Comparison of ENCODE assay signal across 1 cellular context in the genomic region with DNA sequence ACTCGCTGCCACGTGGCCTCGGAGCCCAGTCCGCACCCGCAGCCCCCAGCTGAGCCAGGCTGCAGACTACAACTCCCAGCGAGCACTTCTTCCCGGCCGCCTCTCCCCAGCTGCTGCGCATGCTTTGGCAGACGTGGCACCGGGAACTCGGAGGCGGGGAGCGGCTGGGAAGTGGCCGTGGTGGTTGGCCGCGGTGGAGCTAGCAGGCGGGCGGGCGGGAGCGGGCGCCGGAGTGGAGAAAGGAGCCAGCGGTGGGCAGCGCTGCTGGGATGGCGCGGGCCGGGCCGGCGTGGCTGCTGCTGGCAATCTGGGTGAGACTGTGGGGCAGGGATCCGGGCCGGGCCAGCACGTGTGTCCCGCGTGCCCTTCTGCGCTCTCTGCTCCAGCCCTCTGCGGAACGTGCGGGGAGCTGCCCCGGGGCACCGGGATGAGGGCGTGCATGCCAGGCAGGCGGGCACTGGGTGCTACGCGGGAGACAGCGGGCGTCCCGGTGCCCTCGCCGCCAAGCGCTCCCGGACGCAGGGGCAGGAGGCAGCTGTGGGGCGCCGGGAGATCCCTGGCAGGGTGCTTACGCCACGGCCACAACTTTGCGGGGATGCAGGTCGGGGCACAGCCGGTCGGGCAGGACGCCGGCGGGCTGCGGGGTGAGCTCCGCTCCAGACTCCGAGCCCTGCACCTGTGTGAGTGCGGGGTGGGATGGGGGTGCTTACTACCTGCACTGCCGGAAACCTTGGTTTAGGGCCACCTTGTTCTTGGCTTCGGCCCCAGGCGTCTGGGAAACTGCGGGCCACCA.
TF ChIP-seq lines count a peak whose summit lies in the region.

A gene (plus strand): TSS at position 130 of the 793 bp plus-strand sequence. CDS start 140 bp downstream, at position 270.

TF ChIP-seq in HepG2, 621 proteins besides CTCF, POLR2A, EP300 and RAD21 (continued from another document and continues in another):
- TF ChIP-seq JDP2 (CRISPR knock-in tag; IDR thresholded peaks at IDR 0.05; ENCODE audit: borderline replicate concordance): no peak
- TF ChIP-seq MAFK (conservative IDR thresholded peaks at IDR 0.05 in 1 of 2, IDR thresholded peaks at IDR 0.05 in 1 of 2; ENCODE audit: low read length in 2 of 2): no peak
- TF ChIP-seq, protein P1, sequence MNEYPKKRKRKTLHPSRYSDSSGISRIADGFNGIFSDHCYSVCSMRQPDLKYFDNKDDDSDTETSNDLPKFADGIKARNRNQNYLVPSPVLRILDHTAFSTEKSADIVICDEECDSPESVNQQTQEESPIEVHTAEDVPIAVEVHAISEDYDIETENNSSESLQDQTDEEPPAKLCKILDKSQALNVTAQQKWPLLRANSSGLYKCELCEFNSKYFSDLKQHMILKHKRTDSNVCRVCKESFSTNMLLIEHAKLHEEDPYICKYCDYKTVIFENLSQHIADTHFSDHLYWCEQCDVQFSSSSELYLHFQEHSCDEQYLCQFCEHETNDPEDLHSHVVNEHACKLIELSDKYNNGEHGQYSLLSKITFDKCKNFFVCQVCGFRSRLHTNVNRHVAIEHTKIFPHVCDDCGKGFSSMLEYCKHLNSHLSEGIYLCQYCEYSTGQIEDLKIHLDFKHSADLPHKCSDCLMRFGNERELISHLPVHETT (CRISPR knock-in tag; conservative IDR thresholded peaks at IDR 0.05): no peak
- TF ChIP-seq, protein P2, sequence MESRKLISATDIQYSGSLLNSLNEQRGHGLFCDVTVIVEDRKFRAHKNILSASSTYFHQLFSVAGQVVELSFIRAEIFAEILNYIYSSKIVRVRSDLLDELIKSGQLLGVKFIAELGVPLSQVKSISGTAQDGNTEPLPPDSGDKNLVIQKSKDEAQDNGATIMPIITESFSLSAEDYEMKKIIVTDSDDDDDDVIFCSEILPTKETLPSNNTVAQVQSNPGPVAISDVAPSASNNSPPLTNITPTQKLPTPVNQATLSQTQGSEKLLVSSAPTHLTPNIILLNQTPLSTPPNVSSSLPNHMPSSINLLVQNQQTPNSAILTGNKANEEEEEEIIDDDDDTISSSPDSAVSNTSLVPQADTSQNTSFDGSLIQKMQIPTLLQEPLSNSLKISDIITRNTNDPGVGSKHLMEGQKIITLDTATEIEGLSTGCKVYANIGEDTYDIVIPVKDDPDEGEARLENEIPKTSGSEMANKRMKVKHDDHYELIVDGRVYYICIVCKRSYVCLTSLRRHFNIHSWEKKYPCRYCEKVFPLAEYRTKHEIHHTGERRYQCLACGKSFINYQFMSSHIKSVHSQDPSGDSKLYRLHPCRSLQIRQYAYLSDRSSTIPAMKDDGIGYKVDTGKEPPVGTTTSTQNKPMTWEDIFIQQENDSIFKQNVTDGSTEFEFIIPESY (CRISPR knock-in tag; IDR thresholded peaks at IDR 0.05): no peak
- TF ChIP-seq ZNF720 (CRISPR knock-in tag; IDR thresholded peaks at IDR 0.05): no peak
- no peak for TF ChIP-seq NFE2L2 (IDR thresholded peaks at IDR 0.05; ENCODE audit: low read length)
- TF ChIP-seq SIX1 (CRISPR knock-in tag; IDR thresholded peaks at IDR 0.05; ENCODE audit: borderline replicate concordance): no peak
- 0 out of 2 replicates have a peak, but pooled peaks have one; percentile 4 for TF ChIP-seq ZFP82 (CRISPR knock-in tag; IDR thresholded peaks at IDR 0.05; ENCODE audit: borderline replicate concordance)
- TF ChIP-seq, protein P3, sequence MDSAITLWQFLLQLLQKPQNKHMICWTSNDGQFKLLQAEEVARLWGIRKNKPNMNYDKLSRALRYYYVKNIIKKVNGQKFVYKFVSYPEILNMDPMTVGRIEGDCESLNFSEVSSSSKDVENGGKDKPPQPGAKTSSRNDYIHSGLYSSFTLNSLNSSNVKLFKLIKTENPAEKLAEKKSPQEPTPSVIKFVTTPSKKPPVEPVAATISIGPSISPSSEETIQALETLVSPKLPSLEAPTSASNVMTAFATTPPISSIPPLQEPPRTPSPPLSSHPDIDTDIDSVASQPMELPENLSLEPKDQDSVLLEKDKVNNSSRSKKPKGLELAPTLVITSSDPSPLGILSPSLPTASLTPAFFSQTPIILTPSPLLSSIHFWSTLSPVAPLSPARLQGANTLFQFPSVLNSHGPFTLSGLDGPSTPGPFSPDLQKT (CRISPR knock-in tag; IDR thresholded peaks at IDR 0.05; ENCODE audit: borderline replicate concordance): no peak
- TF ChIP-seq CREB1 (IDR thresholded peaks at IDR 0.05): peak; percentile 29; the same call in 1 of the 2 replicates
- TF ChIP-seq CREB1 (CRISPR knock-in tag; IDR thresholded peaks at IDR 0.05): peak; percentile 75; the same call in 1 of the 2 replicates
- peak; percentile 71 for TF ChIP-seq ESRRA (CRISPR knock-in tag; IDR thresholded peaks at IDR 0.05; ENCODE audit: low read depth)
- TF ChIP-seq SNAPC2 (CRISPR knock-in tag; IDR thresholded peaks at IDR 0.05): no peak
- TF ChIP-seq BHLHE40 (IDR thresholded peaks at IDR 0.05; ENCODE audit: low read length): peak; percentile 40
- no peak for TF ChIP-seq ZMYM3 (CRISPR knock-in tag; IDR thresholded peaks at IDR 0.05)
- no peak for TF ChIP-seq ZEB1 (IDR thresholded peaks at IDR 0.05; ENCODE audit: insufficient replicate concordance, low read depth)
- no peak for TF ChIP-seq NAIF1 (CRISPR knock-in tag; IDR thresholded peaks at IDR 0.05; ENCODE audit: borderline replicate concordance)
- TF ChIP-seq ZNF737 (CRISPR knock-in tag; IDR thresholded peaks at IDR 0.05; ENCODE audit: borderline replicate concordance): no peak; the same call in 1 of the 2 replicates
- TF ChIP-seq ZNF678 (CRISPR knock-in tag; IDR thresholded peaks at IDR 0.05): peak; percentile 77
- TF ChIP-seq PPARG (CRISPR knock-in tag; conservative IDR thresholded peaks at IDR 0.05): peak; percentile 46; the same call in 1 of the 2 replicates
- TF ChIP-seq SATB2 (CRISPR knock-in tag; IDR thresholded peaks at IDR 0.05): no peak
- TF ChIP-seq, protein P4, sequence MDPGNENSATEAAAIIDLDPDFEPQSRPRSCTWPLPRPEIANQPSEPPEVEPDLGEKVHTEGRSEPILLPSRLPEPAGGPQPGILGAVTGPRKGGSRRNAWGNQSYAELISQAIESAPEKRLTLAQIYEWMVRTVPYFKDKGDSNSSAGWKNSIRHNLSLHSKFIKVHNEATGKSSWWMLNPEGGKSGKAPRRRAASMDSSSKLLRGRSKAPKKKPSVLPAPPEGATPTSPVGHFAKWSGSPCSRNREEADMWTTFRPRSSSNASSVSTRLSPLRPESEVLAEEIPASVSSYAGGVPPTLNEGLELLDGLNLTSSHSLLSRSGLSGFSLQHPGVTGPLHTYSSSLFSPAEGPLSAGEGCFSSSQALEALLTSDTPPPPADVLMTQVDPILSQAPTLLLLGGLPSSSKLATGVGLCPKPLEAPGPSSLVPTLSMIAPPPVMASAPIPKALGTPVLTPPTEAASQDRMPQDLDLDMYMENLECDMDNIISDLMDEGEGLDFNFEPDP (CRISPR knock-in tag; conservative IDR thresholded peaks at IDR 0.05): 0 out of 2 replicates have a peak, but pooled peaks have one; percentile 67
- TF ChIP-seq, protein P5, sequence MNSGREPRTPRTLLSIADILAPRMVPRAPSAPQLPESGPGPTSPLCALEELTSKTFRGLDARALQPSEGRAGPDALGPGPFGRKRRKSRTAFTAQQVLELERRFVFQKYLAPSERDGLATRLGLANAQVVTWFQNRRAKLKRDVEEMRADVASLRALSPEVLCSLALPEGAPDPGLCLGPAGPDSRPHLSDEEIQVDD (CRISPR knock-in tag; IDR thresholded peaks at IDR 0.05; ENCODE audit: borderline replicate concordance): no peak
- TF ChIP-seq, protein P6, sequence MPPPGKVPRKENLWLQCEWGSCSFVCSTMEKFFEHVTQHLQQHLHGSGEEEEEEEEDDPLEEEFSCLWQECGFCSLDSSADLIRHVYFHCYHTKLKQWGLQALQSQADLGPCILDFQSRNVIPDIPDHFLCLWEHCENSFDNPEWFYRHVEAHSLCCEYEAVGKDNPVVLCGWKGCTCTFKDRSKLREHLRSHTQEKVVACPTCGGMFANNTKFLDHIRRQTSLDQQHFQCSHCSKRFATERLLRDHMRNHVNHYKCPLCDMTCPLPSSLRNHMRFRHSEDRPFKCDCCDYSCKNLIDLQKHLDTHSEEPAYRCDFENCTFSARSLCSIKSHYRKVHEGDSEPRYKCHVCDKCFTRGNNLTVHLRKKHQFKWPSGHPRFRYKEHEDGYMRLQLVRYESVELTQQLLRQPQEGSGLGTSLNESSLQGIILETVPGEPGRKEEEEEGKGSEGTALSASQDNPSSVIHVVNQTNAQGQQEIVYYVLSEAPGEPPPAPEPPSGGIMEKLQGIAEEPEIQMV (CRISPR knock-in tag; IDR thresholded peaks at IDR 0.05; ENCODE audit: low read depth): peak; percentile 83
- TF ChIP-seq MEF2D (CRISPR knock-in tag; IDR thresholded peaks at IDR 0.05): peak; percentile 80
- peak; percentile 59; the same call in 1 of the 2 replicates for TF ChIP-seq SAFB2 (CRISPR knock-in tag; IDR thresholded peaks at IDR 0.05; ENCODE audit: borderline replicate concordance, low read depth)
- peak; percentile 54; the same call in 1 of the 2 replicates for TF ChIP-seq PHF20 (CRISPR knock-in tag; IDR thresholded peaks at IDR 0.05)
- peak; percentile 70; the same call in 1 of the 2 replicates for TF ChIP-seq DR1 (CRISPR knock-in tag; IDR thresholded peaks at IDR 0.05)
- TF ChIP-seq ZNF773 (CRISPR knock-in tag; IDR thresholded peaks at IDR 0.05; ENCODE audit: borderline replicate concordance): no peak
- TF ChIP-seq, protein P7, sequence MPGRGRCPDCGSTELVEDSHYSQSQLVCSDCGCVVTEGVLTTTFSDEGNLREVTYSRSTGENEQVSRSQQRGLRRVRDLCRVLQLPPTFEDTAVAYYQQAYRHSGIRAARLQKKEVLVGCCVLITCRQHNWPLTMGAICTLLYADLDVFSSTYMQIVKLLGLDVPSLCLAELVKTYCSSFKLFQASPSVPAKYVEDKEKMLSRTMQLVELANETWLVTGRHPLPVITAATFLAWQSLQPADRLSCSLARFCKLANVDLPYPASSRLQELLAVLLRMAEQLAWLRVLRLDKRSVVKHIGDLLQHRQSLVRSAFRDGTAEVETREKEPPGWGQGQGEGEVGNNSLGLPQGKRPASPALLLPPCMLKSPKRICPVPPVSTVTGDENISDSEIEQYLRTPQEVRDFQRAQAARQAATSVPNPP (CRISPR knock-in tag; IDR thresholded peaks at IDR 0.05): no peak
- peak; percentile 54; the same call in 1 of the 2 replicates for TF ChIP-seq TEAD2 (CRISPR knock-in tag; IDR thresholded peaks at IDR 0.05)
- no peak; the same call in 1 of the 2 replicates for TF ChIP-seq ZNF256 (CRISPR knock-in tag; conservative IDR thresholded peaks at IDR 0.05)
- TF ChIP-seq ZNF251 (CRISPR knock-in tag; IDR thresholded peaks at IDR 0.05): 0 out of 2 replicates have a peak, but pooled peaks have one; percentile 35
- TF ChIP-seq ZSCAN25 (CRISPR knock-in tag; IDR thresholded peaks at IDR 0.05): no peak
- TF ChIP-seq ZNF264 (CRISPR knock-in tag; IDR thresholded peaks at IDR 0.05): no peak
- no peak for TF ChIP-seq FOSL2 (CRISPR knock-in tag; IDR thresholded peaks at IDR 0.05)
- TF ChIP-seq ZNF451 (CRISPR knock-in tag; IDR thresholded peaks at IDR 0.05): no peak; the same call in none of the 2 replicates
- TF ChIP-seq MTF2 (CRISPR knock-in tag; IDR thresholded peaks at IDR 0.05; ENCODE audit: borderline replicate concordance): no peak
- TF ChIP-seq EED (CRISPR knock-in tag; IDR thresholded peaks at IDR 0.05): peak; percentile 55; the same call in 1 of the 2 replicates
- 0 out of 2 replicates have a peak, but pooled peaks have one; percentile 17 for TF ChIP-seq RFXANK (CRISPR knock-in tag; IDR thresholded peaks at IDR 0.05)
- TF ChIP-seq, protein P8, sequence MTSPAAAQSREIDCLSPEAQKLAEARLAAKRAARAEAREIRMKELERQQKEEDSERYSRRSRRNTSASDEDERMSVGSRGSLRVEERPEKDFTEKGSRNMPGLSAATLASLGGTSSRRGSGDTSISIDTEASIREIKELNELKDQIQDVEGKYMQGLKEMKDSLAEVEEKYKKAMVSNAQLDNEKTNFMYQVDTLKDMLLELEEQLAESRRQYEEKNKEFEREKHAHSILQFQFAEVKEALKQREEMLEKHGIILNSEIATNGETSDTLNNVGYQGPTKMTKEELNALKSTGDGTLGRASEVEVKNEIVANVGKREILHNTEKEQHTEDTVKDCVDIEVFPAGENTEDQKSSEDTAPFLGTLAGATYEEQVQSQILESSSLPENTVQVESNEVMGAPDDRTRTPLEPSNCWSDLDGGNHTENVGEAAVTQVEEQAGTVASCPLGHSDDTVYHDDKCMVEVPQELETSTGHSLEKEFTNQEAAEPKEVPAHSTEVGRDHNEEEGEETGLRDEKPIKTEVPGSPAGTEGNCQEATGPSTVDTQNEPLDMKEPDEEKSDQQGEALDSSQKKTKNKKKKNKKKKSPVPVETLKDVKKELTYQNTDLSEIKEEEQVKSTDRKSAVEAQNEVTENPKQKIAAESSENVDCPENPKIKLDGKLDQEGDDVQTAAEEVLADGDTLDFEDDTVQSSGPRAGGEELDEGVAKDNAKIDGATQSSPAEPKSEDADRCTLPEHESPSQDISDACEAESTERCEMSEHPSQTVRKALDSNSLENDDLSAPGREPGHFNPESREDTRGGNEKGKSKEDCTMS (CRISPR knock-in tag; conservative IDR thresholded peaks at IDR 0.05): no peak
- no peak for TF ChIP-seq SKI (IDR thresholded peaks at IDR 0.05; ENCODE audit: partially characterized antibody)
- TF ChIP-seq, protein P9, sequence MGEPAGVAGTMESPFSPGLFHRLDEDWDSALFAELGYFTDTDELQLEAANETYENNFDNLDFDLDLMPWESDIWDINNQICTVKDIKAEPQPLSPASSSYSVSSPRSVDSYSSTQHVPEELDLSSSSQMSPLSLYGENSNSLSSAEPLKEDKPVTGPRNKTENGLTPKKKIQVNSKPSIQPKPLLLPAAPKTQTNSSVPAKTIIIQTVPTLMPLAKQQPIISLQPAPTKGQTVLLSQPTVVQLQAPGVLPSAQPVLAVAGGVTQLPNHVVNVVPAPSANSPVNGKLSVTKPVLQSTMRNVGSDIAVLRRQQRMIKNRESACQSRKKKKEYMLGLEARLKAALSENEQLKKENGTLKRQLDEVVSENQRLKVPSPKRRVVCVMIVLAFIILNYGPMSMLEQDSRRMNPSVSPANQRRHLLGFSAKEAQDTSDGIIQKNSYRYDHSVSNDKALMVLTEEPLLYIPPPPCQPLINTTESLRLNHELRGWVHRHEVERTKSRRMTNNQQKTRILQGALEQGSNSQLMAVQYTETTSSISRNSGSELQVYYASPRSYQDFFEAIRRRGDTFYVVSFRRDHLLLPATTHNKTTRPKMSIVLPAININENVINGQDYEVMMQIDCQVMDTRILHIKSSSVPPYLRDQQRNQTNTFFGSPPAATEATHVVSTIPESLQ (CRISPR knock-in tag; conservative IDR thresholded peaks at IDR 0.05): no peak
- TF ChIP-seq POLR2G (IDR thresholded peaks at IDR 0.05; ENCODE audit: low read depth, low read length): peak; percentile 77
- no peak for TF ChIP-seq AKAP8 (CRISPR knock-in tag; IDR thresholded peaks at IDR 0.05)
- TF ChIP-seq HNRNPLL (IDR thresholded peaks at IDR 0.05; ENCODE audit: low read depth, low read length, poor library complexity, severe bottlenecking): peak; percentile 85
- peak; percentile 39; the same call in 1 of the 2 replicates for TF ChIP-seq SALL2 (CRISPR knock-in tag; IDR thresholded peaks at IDR 0.05)
- no peak for TF ChIP-seq PLRG1 (conservative IDR thresholded peaks at IDR 0.05)
- TF ChIP-seq, protein P10, sequence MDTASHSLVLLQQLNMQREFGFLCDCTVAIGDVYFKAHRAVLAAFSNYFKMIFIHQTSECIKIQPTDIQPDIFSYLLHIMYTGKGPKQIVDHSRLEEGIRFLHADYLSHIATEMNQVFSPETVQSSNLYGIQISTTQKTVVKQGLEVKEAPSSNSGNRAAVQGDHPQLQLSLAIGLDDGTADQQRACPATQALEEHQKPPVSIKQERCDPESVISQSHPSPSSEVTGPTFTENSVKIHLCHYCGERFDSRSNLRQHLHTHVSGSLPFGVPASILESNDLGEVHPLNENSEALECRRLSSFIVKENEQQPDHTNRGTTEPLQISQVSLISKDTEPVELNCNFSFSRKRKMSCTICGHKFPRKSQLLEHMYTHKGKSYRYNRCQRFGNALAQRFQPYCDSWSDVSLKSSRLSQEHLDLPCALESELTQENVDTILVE (CRISPR knock-in tag; IDR thresholded peaks at IDR 0.05): peak; percentile 71; the same call in 1 of the 2 replicates
- TF ChIP-seq ELF1 (CRISPR knock-in tag; IDR thresholded peaks at IDR 0.05): peak; percentile 94
